2 cellular contexts compared by ENCODE assay signal in the genomic region with DNA sequence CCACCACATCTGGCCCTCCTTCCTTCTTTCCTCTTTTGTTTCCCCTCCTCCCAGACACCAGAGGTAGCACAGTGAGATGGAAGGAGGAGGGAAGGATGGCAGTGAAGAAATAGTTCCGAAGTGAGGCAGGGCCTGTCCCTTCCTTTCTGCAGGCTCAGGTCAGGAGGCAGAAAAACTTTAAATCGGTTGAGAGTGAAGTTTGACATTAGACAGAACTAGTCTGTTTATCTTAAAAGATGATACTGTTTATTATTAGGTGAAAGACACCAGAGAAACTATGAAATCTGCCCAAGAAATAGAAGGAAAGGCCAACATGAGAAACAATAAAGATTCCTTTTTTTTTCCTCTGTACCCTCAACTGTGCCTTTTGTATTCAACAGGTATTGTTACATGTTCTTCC.
TF ChIP-seq lines count a peak whose summit lies in the region.

No MANE protein-coding gene starts in this region.

TF ChIP-seq in SK-N-SH treated with all-trans-retinoic acid at 6 μM for 48 hours, 23 proteins besides CTCF, POLR2A, EP300 and RAD21 (continued from another document):
- TF ChIP-seq, protein P1, sequence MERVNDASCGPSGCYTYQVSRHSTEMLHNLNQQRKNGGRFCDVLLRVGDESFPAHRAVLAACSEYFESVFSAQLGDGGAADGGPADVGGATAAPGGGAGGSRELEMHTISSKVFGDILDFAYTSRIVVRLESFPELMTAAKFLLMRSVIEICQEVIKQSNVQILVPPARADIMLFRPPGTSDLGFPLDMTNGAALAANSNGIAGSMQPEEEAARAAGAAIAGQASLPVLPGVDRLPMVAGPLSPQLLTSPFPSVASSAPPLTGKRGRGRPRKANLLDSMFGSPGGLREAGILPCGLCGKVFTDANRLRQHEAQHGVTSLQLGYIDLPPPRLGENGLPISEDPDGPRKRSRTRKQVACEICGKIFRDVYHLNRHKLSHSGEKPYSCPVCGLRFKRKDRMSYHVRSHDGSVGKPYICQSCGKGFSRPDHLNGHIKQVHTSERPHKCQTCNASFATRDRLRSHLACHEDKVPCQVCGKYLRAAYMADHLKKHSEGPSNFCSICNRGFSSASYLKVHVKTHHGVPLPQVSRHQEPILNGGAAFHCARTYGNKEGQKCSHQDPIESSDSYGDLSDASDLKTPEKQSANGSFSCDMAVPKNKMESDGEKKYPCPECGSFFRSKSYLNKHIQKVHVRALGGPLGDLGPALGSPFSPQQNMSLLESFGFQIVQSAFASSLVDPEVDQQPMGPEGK (CRISPR knock-in tag; IDR thresholded peaks at IDR 0.05; ENCODE audit: borderline replicate concordance): no peak
- TF ChIP-seq, protein P2, sequence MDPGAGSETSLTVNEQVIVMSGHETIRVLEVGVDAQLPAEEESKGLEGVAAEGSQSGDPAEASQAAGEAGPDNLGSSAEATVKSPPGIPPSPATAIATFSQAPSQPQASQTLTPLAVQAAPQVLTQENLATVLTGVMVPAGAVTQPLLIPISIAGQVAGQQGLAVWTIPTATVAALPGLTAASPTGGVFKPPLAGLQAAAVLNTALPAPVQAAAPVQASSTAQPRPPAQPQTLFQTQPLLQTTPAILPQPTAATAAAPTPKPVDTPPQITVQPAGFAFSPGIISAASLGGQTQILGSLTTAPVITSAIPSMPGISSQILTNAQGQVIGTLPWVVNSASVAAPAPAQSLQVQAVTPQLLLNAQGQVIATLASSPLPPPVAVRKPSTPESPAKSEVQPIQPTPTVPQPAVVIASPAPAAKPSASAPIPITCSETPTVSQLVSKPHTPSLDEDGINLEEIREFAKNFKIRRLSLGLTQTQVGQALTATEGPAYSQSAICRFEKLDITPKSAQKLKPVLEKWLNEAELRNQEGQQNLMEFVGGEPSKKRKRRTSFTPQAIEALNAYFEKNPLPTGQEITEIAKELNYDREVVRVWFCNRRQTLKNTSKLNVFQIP (CRISPR knock-in tag; IDR thresholded peaks at IDR 0.05; ENCODE audit: borderline replicate concordance, low read depth): no peak
- TF ChIP-seq, protein P3, sequence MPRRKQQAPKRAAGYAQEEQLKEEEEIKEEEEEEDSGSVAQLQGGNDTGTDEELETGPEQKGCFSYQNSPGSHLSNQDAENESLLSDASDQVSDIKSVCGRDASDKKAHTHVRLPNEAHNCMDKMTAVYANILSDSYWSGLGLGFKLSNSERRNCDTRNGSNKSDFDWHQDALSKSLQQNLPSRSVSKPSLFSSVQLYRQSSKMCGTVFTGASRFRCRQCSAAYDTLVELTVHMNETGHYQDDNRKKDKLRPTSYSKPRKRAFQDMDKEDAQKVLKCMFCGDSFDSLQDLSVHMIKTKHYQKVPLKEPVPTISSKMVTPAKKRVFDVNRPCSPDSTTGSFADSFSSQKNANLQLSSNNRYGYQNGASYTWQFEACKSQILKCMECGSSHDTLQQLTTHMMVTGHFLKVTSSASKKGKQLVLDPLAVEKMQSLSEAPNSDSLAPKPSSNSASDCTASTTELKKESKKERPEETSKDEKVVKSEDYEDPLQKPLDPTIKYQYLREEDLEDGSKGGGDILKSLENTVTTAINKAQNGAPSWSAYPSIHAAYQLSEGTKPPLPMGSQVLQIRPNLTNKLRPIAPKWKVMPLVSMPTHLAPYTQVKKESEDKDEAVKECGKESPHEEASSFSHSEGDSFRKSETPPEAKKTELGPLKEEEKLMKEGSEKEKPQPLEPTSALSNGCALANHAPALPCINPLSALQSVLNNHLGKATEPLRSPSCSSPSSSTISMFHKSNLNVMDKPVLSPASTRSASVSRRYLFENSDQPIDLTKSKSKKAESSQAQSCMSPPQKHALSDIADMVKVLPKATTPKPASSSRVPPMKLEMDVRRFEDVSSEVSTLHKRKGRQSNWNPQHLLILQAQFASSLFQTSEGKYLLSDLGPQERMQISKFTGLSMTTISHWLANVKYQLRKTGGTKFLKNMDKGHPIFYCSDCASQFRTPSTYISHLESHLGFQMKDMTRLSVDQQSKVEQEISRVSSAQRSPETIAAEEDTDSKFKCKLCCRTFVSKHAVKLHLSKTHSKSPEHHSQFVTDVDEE (CRISPR knock-in tag; IDR thresholded peaks at IDR 0.05): no peak
- TF ChIP-seq ISL1 (CRISPR knock-in tag; IDR thresholded peaks at IDR 0.05) (no peak), BACH2 (CRISPR knock-in tag; IDR thresholded peaks at IDR 0.05; ENCODE audit: borderline replicate concordance) (no peak), ZNF565 (CRISPR knock-in tag; conservative IDR thresholded peaks at IDR 0.05; ENCODE audit: low read depth) (no peak), ZNF8 (CRISPR knock-in tag; IDR thresholded peaks at IDR 0.05) (no peak), RARB (CRISPR knock-in tag; IDR thresholded peaks at IDR 0.05) (no peak), TOX (CRISPR knock-in tag; IDR thresholded peaks at IDR 0.05; ENCODE audit: borderline replicate concordance) (no peak)
- TF ChIP-seq, protein P4, sequence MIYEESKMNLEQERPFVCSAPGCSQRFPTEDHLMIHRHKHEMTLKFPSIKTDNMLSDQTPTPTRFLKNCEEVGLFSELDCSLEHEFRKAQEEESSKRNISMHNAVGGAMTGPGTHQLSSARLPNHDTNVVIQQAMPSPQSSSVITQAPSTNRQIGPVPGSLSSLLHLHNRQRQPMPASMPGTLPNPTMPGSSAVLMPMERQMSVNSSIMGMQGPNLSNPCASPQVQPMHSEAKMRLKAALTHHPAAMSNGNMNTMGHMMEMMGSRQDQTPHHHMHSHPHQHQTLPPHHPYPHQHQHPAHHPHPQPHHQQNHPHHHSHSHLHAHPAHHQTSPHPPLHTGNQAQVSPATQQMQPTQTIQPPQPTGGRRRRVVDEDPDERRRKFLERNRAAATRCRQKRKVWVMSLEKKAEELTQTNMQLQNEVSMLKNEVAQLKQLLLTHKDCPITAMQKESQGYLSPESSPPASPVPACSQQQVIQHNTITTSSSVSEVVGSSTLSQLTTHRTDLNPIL (CRISPR knock-in tag; IDR thresholded peaks at IDR 0.05; ENCODE audit: low read depth): no peak
TF ChIP-seq in SK-N-SH treated with all-trans-retinoic acid at 6 μM for 48 hours: peak in this region for 0.

TF ChIP-seq in SK-N-SH, 30 proteins besides CTCF, POLR2A, EP300 and RAD21 (continued from another document):
- TF ChIP-seq, protein P5, sequence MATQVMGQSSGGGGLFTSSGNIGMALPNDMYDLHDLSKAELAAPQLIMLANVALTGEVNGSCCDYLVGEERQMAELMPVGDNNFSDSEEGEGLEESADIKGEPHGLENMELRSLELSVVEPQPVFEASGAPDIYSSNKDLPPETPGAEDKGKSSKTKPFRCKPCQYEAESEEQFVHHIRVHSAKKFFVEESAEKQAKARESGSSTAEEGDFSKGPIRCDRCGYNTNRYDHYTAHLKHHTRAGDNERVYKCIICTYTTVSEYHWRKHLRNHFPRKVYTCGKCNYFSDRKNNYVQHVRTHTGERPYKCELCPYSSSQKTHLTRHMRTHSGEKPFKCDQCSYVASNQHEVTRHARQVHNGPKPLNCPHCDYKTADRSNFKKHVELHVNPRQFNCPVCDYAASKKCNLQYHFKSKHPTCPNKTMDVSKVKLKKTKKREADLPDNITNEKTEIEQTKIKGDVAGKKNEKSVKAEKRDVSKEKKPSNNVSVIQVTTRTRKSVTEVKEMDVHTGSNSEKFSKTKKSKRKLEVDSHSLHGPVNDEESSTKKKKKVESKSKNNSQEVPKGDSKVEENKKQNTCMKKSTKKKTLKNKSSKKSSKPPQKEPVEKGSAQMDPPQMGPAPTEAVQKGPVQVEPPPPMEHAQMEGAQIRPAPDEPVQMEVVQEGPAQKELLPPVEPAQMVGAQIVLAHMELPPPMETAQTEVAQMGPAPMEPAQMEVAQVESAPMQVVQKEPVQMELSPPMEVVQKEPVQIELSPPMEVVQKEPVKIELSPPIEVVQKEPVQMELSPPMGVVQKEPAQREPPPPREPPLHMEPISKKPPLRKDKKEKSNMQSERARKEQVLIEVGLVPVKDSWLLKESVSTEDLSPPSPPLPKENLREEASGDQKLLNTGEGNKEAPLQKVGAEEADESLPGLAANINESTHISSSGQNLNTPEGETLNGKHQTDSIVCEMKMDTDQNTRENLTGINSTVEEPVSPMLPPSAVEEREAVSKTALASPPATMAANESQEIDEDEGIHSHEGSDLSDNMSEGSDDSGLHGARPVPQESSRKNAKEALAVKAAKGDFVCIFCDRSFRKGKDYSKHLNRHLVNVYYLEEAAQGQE (IDR thresholded peaks at IDR 0.05; ENCODE audit: low read depth, low read length): no peak
- TF ChIP-seq MEF2A (IDR thresholded peaks at IDR 0.05; ENCODE audit: borderline replicate concordance, low read depth): no peak
- TF ChIP-seq, protein P6, sequence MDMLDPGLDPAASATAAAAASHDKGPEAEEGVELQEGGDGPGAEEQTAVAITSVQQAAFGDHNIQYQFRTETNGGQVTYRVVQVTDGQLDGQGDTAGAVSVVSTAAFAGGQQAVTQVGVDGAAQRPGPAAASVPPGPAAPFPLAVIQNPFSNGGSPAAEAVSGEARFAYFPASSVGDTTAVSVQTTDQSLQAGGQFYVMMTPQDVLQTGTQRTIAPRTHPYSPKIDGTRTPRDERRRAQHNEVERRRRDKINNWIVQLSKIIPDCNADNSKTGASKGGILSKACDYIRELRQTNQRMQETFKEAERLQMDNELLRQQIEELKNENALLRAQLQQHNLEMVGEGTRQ (IDR thresholded peaks at IDR 0.05; ENCODE audit: borderline replicate concordance, low read depth, low read length): no peak
- TF ChIP-seq, protein P7, sequence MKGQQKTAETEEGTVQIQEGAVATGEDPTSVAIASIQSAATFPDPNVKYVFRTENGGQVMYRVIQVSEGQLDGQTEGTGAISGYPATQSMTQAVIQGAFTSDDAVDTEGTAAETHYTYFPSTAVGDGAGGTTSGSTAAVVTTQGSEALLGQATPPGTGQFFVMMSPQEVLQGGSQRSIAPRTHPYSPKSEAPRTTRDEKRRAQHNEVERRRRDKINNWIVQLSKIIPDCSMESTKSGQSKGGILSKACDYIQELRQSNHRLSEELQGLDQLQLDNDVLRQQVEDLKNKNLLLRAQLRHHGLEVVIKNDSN (IDR thresholded peaks at IDR 0.05; ENCODE audit: borderline replicate concordance, low read depth): no peak
- no peak for TF ChIP-seq JUND (IDR thresholded peaks at IDR 0.05)
- no peak for TF ChIP-seq RCOR1 (IDR thresholded peaks at IDR 0.05; ENCODE audit: low read length)
- TF ChIP-seq, protein P8, sequence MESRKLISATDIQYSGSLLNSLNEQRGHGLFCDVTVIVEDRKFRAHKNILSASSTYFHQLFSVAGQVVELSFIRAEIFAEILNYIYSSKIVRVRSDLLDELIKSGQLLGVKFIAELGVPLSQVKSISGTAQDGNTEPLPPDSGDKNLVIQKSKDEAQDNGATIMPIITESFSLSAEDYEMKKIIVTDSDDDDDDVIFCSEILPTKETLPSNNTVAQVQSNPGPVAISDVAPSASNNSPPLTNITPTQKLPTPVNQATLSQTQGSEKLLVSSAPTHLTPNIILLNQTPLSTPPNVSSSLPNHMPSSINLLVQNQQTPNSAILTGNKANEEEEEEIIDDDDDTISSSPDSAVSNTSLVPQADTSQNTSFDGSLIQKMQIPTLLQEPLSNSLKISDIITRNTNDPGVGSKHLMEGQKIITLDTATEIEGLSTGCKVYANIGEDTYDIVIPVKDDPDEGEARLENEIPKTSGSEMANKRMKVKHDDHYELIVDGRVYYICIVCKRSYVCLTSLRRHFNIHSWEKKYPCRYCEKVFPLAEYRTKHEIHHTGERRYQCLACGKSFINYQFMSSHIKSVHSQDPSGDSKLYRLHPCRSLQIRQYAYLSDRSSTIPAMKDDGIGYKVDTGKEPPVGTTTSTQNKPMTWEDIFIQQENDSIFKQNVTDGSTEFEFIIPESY (IDR thresholded peaks at IDR 0.05; ENCODE audit: borderline replicate concordance, low read depth): no peak
- TF ChIP-seq RFX5 (IDR thresholded peaks at IDR 0.05; ENCODE audit: low read length): no peak
- TF ChIP-seq, protein P9, sequence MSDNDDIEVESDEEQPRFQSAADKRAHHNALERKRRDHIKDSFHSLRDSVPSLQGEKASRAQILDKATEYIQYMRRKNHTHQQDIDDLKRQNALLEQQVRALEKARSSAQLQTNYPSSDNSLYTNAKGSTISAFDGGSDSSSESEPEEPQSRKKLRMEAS (IDR thresholded peaks at IDR 0.05; ENCODE audit: low read depth): no peak
- TF ChIP-seq EZH2phosphoT487 (IDR thresholded peaks at IDR 0.05; ENCODE audit: borderline replicate concordance, low read depth): no peak
- no peak for TF ChIP-seq NFIC (IDR thresholded peaks at IDR 0.05; ENCODE audit: borderline replicate concordance)
- TF ChIP-seq POLR2AphosphoS5 (IDR thresholded peaks at IDR 0.05; ENCODE audit: low read depth, low read length): no peak
- TF ChIP-seq FOSL2 (IDR thresholded peaks at IDR 0.05; ENCODE audit: borderline replicate concordance, low read depth): no peak
- no peak for TF ChIP-seq ELF1 (IDR thresholded peaks at IDR 0.05)
